Comparison of ENCODE assay signal across 8 cellular contexts in genomic region chr2:218570850-218571249, GRCh38. TPM values are rescaled to one million over a fixed set of nuclear protein-coding genes. Genes with fewer than 3 reads are reported as not detected.
A peak's percentile ranks its signal among the peaks of the same experiment; 100 is the strongest.
DNase-seq lines count a peak whose midpoint lies in the region; ATAC-seq and TF ChIP-seq lines count a peak whose summit lies in the region.

No MANE protein-coding gene starts in this region.

- no peaks in the 10 kb centered on the region for H3K27me3 ChIP-seq in CD8-positive, alpha-beta T cell (ENCODE audit: insufficient read depth, low read length)
- H3K27me3 ChIP-seq in MG63 = no peaks in the 10 kb centered on the region
- no peaks in the 10 kb centered on the region for H3K27me3 ChIP-seq in mammary epithelial cell (ENCODE audit: insufficient read depth, low read length)

- ATAC-seq in CD8-positive, alpha-beta T cell = no peak
- ATAC-seq in natural killer cell treated with Interleukin-12 subunit alpha and Interleukin-12 subunit beta and Interleukin-15 and Interleukin-18, amount 100 ng/mL, for 72 hours = no peak
- ATAC-seq in HG02870 (IDR thresholded peaks at IDR 0.05; ENCODE audit: unreplicated experiment) = no peak

- no TSS peak for BruUV-seq in mammary epithelial cell (replicated peaks; lab: Mats Ljungman, UMichigan)

- H3K27ac Mint-ChIP-seq in CD8-positive, alpha-beta T cell = peak overlapping the region; percentile 98
- peak overlapping the region; percentile 93 to 98 for H3K27ac Mint-ChIP-seq in natural killer cell treated with Interleukin-12 subunit alpha and Interleukin-12 subunit beta and Interleukin-15 and Interleukin-18, amount 100 ng/mL, for 72 hours

- dilution Hi-C loops in mammary epithelial cell (cut with HindIII; ENCODE audit: low sequenced_read_pairs) = no loop called here

- H3K36me3 ChIP-seq in CD8-positive, alpha-beta T cell (ENCODE audit: insufficient read depth, low read length) = peaks cover 13% of the 10 kb centered on the region
- H3K36me3 ChIP-seq in MG63 (peaks cover 50% of the 10 kb centered on the region), mammary epithelial cell (ENCODE audit: insufficient read depth, low read length) (peaks cover 12% of the 10 kb centered on the region)

- TF ChIP-seq CTCF in CD8-positive, alpha-beta T cell (IDR thresholded peaks at IDR 0.05) = no peak
- TF ChIP-seq CTCF in mammary epithelial cell (conservative IDR thresholded peaks at IDR 0.05 in 1 of 2, IDR thresholded peaks at IDR 0.05 in 1 of 2; ENCODE audit: extremely low read depth in 1 of 2, insufficient read depth in 1 of 2, low read depth in 1 of 2, low read length in 2 of 2) = no peak

- in situ Hi-C loops in mammary epithelial cell (cut with MboI; ENCODE audit: low sequenced_read_pairs in 2 of 2) = no loop called here

- DNase-seq in CD8-positive, alpha-beta T cell = no peak
- DNase-seq in MG63 (no peak), mammary epithelial cell (peak; percentile 7), superior temporal gyrus (ENCODE audit: extremely low spot score) (no peak), hippocampal formation (lab: John Stamatoyannopoulos, UW) (no peak), NCI-H774 (lab: John Stamatoyannopoulos, UW) (no peak)
- no peak for DNase-seq in natural killer cell treated with Interleukin-12 subunit alpha and Interleukin-12 subunit beta and Interleukin-15 and Interleukin-18, amount 100 ng/mL, for 72 hours (ENCODE audit: low spot score)

- H3K27ac ChIP-seq in CD8-positive, alpha-beta T cell (ENCODE audit: low read depth, low read length) = no peak overlapping the region
- peak overlapping the region; percentile 96 for H3K27ac ChIP-seq in mammary epithelial cell (ENCODE audit: insufficient read depth, low read depth, low read length)

- H3K4me1 Mint-ChIP-seq in CD8-positive, alpha-beta T cell (ENCODE audit: low read depth) = peaks cover 65% of the 10 kb centered on the region
- peaks cover 39% of the 10 kb centered on the region in 2 donors for H3K4me1 Mint-ChIP-seq in natural killer cell treated with Interleukin-12 subunit alpha and Interleukin-12 subunit beta and Interleukin-15 and Interleukin-18, amount 100 ng/mL, for 72 hours (ENCODE audit: low read depth in 2 of 2)

- H2AFZ ChIP-seq in mammary epithelial cell (ENCODE audit: low read depth, low read length) = no peak overlapping the region

- H3K27me3 Mint-ChIP-seq in CD8-positive, alpha-beta T cell (ENCODE audit: low read depth) = no peaks in the 10 kb centered on the region
- no peaks in the 10 kb centered on the region for H3K27me3 Mint-ChIP-seq in natural killer cell treated with Interleukin-12 subunit alpha and Interleukin-12 subunit beta and Interleukin-15 and Interleukin-18, amount 100 ng/mL, for 72 hours

- peak overlapping the region; percentile 99 for H3K9ac ChIP-seq in mammary epithelial cell (ENCODE audit: insufficient read depth, low read length)

- no peaks in the 10 kb centered on the region for H4K20me1 ChIP-seq in mammary epithelial cell (ENCODE audit: insufficient read depth, low read length)

- no peak overlapping the region for H3K4me3 ChIP-seq in CD8-positive, alpha-beta T cell (ENCODE audit: low read depth, low read length)
- peak overlapping the region; percentile 90 for H3K4me3 ChIP-seq in MG63
- H3K4me3 ChIP-seq in mammary epithelial cell (replicated peaks in 1 of 3; ENCODE audit: insufficient read depth in 1 of 3, low read depth in 2 of 3, low read length in 3 of 3) = peak overlapping the region; percentile 58 to 94 (median 77)

- peak overlapping the region; percentile 96 for H3K4me3 Mint-ChIP-seq in CD8-positive, alpha-beta T cell
- peak overlapping the region; percentile 97 for H3K4me3 Mint-ChIP-seq in natural killer cell treated with Interleukin-12 subunit alpha and Interleukin-12 subunit beta and Interleukin-15 and Interleukin-18, amount 100 ng/mL, for 72 hours

- peak overlapping the region; percentile 96 for H3K4me2 ChIP-seq in mammary epithelial cell (ENCODE audit: insufficient read depth, low read depth, low read length)

- peaks cover 96% of the 10 kb centered on the region for H3K79me2 ChIP-seq in mammary epithelial cell (ENCODE audit: insufficient read depth, low read length)

- no peaks in the 10 kb centered on the region for H3K9me3 ChIP-seq in CD8-positive, alpha-beta T cell (ENCODE audit: low read length)
- H3K9me3 ChIP-seq in MG63 (no peaks in the 10 kb centered on the region), mammary epithelial cell (replicated peaks; ENCODE audit: insufficient read depth, low read length) (no peaks in the 10 kb centered on the region)

- intact Hi-C loops in CD8-positive, alpha-beta T cell (cut with DNase I, micrococcal nuclease) = no loop called here
- intact Hi-C loops in mammary epithelial cell (cut with micrococcal nuclease) = no loop called here

- H3K4me1 ChIP-seq in CD8-positive, alpha-beta T cell (ENCODE audit: insufficient read depth, low read length) = peaks cover 45% of the 10 kb centered on the region
- peaks cover 26% of the 10 kb centered on the region for H3K4me1 ChIP-seq in mammary epithelial cell (ENCODE audit: insufficient read depth, low read length)

- H3K36me3 Mint-ChIP-seq in CD8-positive, alpha-beta T cell = peaks cover 52% of the 10 kb centered on the region
- peaks cover 22% of the 10 kb centered on the region for H3K36me3 Mint-ChIP-seq in natural killer cell treated with Interleukin-12 subunit alpha and Interleukin-12 subunit beta and Interleukin-15 and Interleukin-18, amount 100 ng/mL, for 72 hours

- WGBS in mammary epithelial cell (ENCODE audit: low coverage, missing lambda C conversion rate) = 24% methylated on average over 6 of the region's 6 CpGs

- H3K9me3 Mint-ChIP-seq in CD8-positive, alpha-beta T cell = no peaks in the 10 kb centered on the region
- H3K9me3 Mint-ChIP-seq in natural killer cell treated with Interleukin-12 subunit alpha and Interleukin-12 subunit beta and Interleukin-15 and Interleukin-18, amount 100 ng/mL, for 72 hours = no peaks in the 10 kb centered on the region

- POLR2A ChIA-PET in CD8-positive, alpha-beta T cell (lab: Charles Lee) = interaction anchor here (1.6 kb wide), 1 partner anchor 12 kb away, joined by 4 read pairs; no protein-coding TSS in a partner anchor

- CTCF ChIA-PET in CD8-positive, alpha-beta T cell (lab: Charles Lee) = interaction anchor here (1.2 kb wide), 1 partner anchor 78 kb away, joined by 3 read pairs; no protein-coding TSS in a partner anchor
- CTCF ChIA-PET in mammary epithelial cell (lab: Charles Lee; ENCODE audit: low non-redundant PET) = no interaction called here

RNA-seq across cellular contexts. Expression of gene CNOT9, which starts 2.2 kb away (rescaled TPM):
- total RNA-seq in CD8-positive, alpha-beta T cell = 10 to 100 TPM; 73.9 to 79.3 TPM
- total RNA-seq in MG63 (2014; rRNA removed; shearing (Covaris generic); ENCODE audit: low replicate concordance) = 115 and 131 TPM in 2 replicates
- 10 to 100 TPM; 39.8 to 53.3 TPM for total RNA-seq in mammary epithelial cell
- 46.5 TPM for polyA plus RNA-seq in mammary epithelial cell
- polyA minus RNA-seq in mammary epithelial cell = 82.1 TPM
- 100 to 1,000 TPM in 1 of 2 donors, 10 to 100 TPM in 1; 92.9 to 147 TPM for total RNA-seq in natural killer cell treated with Interleukin-12 subunit alpha and Interleukin-12 subunit beta and Interleukin-15 and Interleukin-18, amount 100 ng/mL, for 72 hours

RNA-seq across cellular contexts. Expression of gene USP37, which starts 2.7 kb away (rescaled TPM):
- total RNA-seq in CD8-positive, alpha-beta T cell = 10 to 100 TPM; 22.8 to 23.2 TPM
- total RNA-seq in MG63 (2014; rRNA removed; shearing (Covaris generic); ENCODE audit: low replicate concordance) = 4.9 and 6.8 TPM in 2 replicates
- 10 to 100 TPM; 10.7 to 14.6 TPM for total RNA-seq in mammary epithelial cell
- 3.3 TPM for polyA plus RNA-seq in mammary epithelial cell
- 13.7 TPM for polyA minus RNA-seq in mammary epithelial cell
- 10 to 100 TPM; 34.0 to 63.8 TPM for total RNA-seq in natural killer cell treated with Interleukin-12 subunit alpha and Interleukin-12 subunit beta and Interleukin-15 and Interleukin-18, amount 100 ng/mL, for 72 hours

RNA-seq across cellular contexts. Expression of gene PLCD4, which starts 36.8 kb away (rescaled TPM):
- 1 to 10 TPM in 1 of 2 experiments, under 1 TPM in 1; 0.67 to 1.0 TPM for total RNA-seq in CD8-positive, alpha-beta T cell
- 0.74 and 1.2 TPM in 2 replicates for total RNA-seq in MG63 (2014; rRNA removed; shearing (Covaris generic); ENCODE audit: low replicate concordance)
- total RNA-seq in mammary epithelial cell = 1 to 10 TPM; 1.8 to 5.4 TPM
- 2.8 TPM for polyA plus RNA-seq in mammary epithelial cell
- 20.9 TPM for polyA minus RNA-seq in mammary epithelial cell
- total RNA-seq in natural killer cell treated with Interleukin-12 subunit alpha and Interleukin-12 subunit beta and Interleukin-15 and Interleukin-18, amount 100 ng/mL, for 72 hours = under 1 TPM in 1 of 2 donors, not detected in 1; 0.74 TPM
